In genomic region chr12:5441497-5442236, GRCh38 we compare ENCODE assay signal across 16 cellular contexts. TPM values are rescaled to one million over a fixed set of nuclear protein-coding genes. Genes with fewer than 3 reads are reported as not detected.
A peak's percentile ranks its signal among the peaks of the same experiment; 100 is the strongest.
DNase-seq lines count a peak whose midpoint lies in the region; ATAC-seq and TF ChIP-seq lines count a peak whose summit lies in the region.
"Had no signal": no experiment of that assay in that cellular context is flagged by ENCODE, and none has a peak within 500 bp of the region (broad histone marks: within the 10 kb centered on the region; RNA-seq: fewer than 3 reads in every experiment).

No MANE protein-coding gene starts in this region.

- H3K27me3 ChIP-seq in breast epithelium (peaks cover 0 to 9% of the 10 kb centered on the region in 2 donors), NT2/D1 (ENCODE audit: insufficient read depth, insufficient read length) (peaks cover 12% of the 10 kb centered on the region), fibroblast of lung (ENCODE audit: control insufficient read depth, insufficient read depth, low read length) (no peaks in the 10 kb centered on the region), upper lobe of right lung (peaks cover 9% of the 10 kb centered on the region)
- H3K27me3 ChIP-seq: ovary had no signal

- H3K4me1 Mint-ChIP-seq in MCF 10A (ENCODE audit: insufficient read depth, unreplicated experiment): no peaks in the 10 kb centered on the region
- H3K4me1 Mint-ChIP-seq in activated T-cell treated with anti-CD3 and anti-CD28 coated beads, Interleukin-2, amount 50 U/mL, for 4 hours (ENCODE audit: low read depth): no peaks in the 10 kb centered on the region

- peaks cover 0 to 2% of the 10 kb centered on the region in 2 donors for H3K4me1 ChIP-seq in breast epithelium
- peaks cover 16% of the 10 kb centered on the region for H3K4me1 ChIP-seq in NT2/D1 (ENCODE audit: insufficient read depth, insufficient read length)
- peaks cover 14% of the 10 kb centered on the region for H3K4me1 ChIP-seq in fibroblast of lung (ENCODE audit: control insufficient read depth, extremely low read depth, insufficient read depth, low read length)
- H3K4me1 ChIP-seq in upper lobe of right lung: no peaks in the 10 kb centered on the region
- H3K4me1 ChIP-seq: foreskin keratinocyte, left lung had no signal

- intact Hi-C loops in breast epithelium (cut with DNase I; ENCODE audit: low total_unique reads): loop anchor here (2.0 kb wide), 1 partner anchor 15 kb away; no protein-coding TSS in a partner anchor
- intact Hi-C loops in MCF 10A (cut with micrococcal nuclease): no loop called here
- intact Hi-C loops in upper lobe of right lung (cut with DNase I): loop anchor here (10.0 kb wide), 1 partner anchor 267 kb away; no protein-coding TSS in a partner anchor

- H3K4me3 ChIP-seq in breast epithelium: no peak overlapping the region
- H3K4me3 ChIP-seq in NT2/D1 (ENCODE audit: insufficient read length, low read depth): no peak overlapping the region
- H3K4me3 ChIP-seq in fibroblast of lung (replicated peaks in 1 of 4; ENCODE audit: control extremely low read depth in 1 of 4, insufficient read depth in 1 of 4, low read depth in 3 of 4, low read length in 4 of 4): no peak overlapping the region
- H3K4me3 ChIP-seq in upper lobe of right lung: no peak overlapping the region
- H3K4me3 ChIP-seq: left lung, ovary had no signal

- H3K9ac ChIP-seq in NT2/D1 (ENCODE audit: insufficient read length, low read depth) (no peak overlapping the region), fibroblast of lung (ENCODE audit: insufficient read depth, low read length) (no peak overlapping the region)

- TF ChIP-seq CTCF in breast epithelium (IDR thresholded peaks at IDR 0.05) (no peak), MCF 10A (IDR thresholded peaks at IDR 0.05; ENCODE audit: unreplicated experiment) (no peak), fibroblast of lung (conservative IDR thresholded peaks at IDR 0.05 in 1 of 2, IDR thresholded peaks at IDR 0.05 in 1 of 2; ENCODE audit: low read depth in 1 of 2, low read length in 2 of 2) (no peak), upper lobe of right lung (IDR thresholded peaks at IDR 0.05) (no peak)

- peak in 1 of 2 donors; percentile 80 for DNase-seq in breast epithelium (ENCODE audit: low spot score in 2 of 2)
- DNase-seq in MCF 10A (ENCODE audit: unreplicated experiment): no peak
- DNase-seq in NT2/D1 (ENCODE audit: low read depth, low spot score): peak; percentile 93
- DNase-seq in fibroblast of lung (ENCODE audit: low read depth in 2 of 2): peak in 1 of 2 donors; percentile 83
- no peak for DNase-seq in upper lobe of right lung
- DNase-seq in activated T-cell treated with anti-CD3 and anti-CD28 coated beads, Interleukin-2, amount 50 U/mL, for 4 hours: no peak
- no peak for DNase-seq in substantia nigra (lab: John Stamatoyannopoulos, UW)
- DNase-seq: 8988T; foreskin keratinocyte; GDM1; left lung; ovary; stimulated activated CD4-positive, alpha-beta T cell treated with anti-CD3 and anti-CD28 coated beads, Interleukin-1b, Interleukin-23, amount 100 ng/mL, for 48 hours; stimulated activated naive CD8-positive, alpha-beta T cell treated with anti-CD3 and anti-CD28 coated beads, Interleukin-15, Interleukin-2, amounts not matched to agents 100 U/mL and 50 U/mL, for 24 hours had no signal

- H2AFZ ChIP-seq in fibroblast of lung (ENCODE audit: low read length): no peak overlapping the region

- CTCF ChIA-PET in MCF 10A (lab: Yijun Ruan, JAX): no interaction called here

- H3K4me2 ChIP-seq in fibroblast of lung (ENCODE audit: extremely low read depth, insufficient read depth, low read length): peak overlapping the region; percentile 8

- H3K79me2 ChIP-seq in fibroblast of lung (ENCODE audit: control insufficient read depth, insufficient read depth, low read length): peaks cover 42% of the 10 kb centered on the region

- H3K9me3 Mint-ChIP-seq in MCF 10A (ENCODE audit: unreplicated experiment): peaks cover 54% of the 10 kb centered on the region
- no peaks in the 10 kb centered on the region for H3K9me3 Mint-ChIP-seq in activated T-cell treated with anti-CD3 and anti-CD28 coated beads, Interleukin-2, amount 50 U/mL, for 4 hours

- H3K27ac ChIP-seq in breast epithelium (peak overlapping the region; percentile 12 to 63), fibroblast of lung (ENCODE audit: insufficient read depth, low read length) (no peak overlapping the region), upper lobe of right lung (no peak overlapping the region), substantia nigra (ENCODE audit: low read depth, low read length, poor library complexity, severe bottlenecking) (no peak overlapping the region)
- H3K27ac ChIP-seq: foreskin keratinocyte, left lung, ovary had no signal

- no peak for TF ChIP-seq POLR2A in breast epithelium (IDR thresholded peaks at IDR 0.05)

- BruUV-seq in MCF 10A (replicated peaks; lab: Mats Ljungman, UMichigan): no TSS peak

- H3K36me3 Mint-ChIP-seq in MCF 10A (ENCODE audit: insufficient read depth, unreplicated experiment): no peaks in the 10 kb centered on the region
- no peaks in the 10 kb centered on the region for H3K36me3 Mint-ChIP-seq in activated T-cell treated with anti-CD3 and anti-CD28 coated beads, Interleukin-2, amount 50 U/mL, for 4 hours (ENCODE audit: insufficient read depth)

- no peak overlapping the region for H3K4me3 Mint-ChIP-seq in MCF 10A (ENCODE audit: unreplicated experiment)
- no peak overlapping the region for H3K4me3 Mint-ChIP-seq in activated T-cell treated with anti-CD3 and anti-CD28 coated beads, Interleukin-2, amount 50 U/mL, for 4 hours

- no peak overlapping the region for H3K27ac Mint-ChIP-seq in MCF 10A (ENCODE audit: low read depth, unreplicated experiment)

- no peaks in the 10 kb centered on the region for H4K20me1 ChIP-seq in fibroblast of lung (ENCODE audit: control insufficient read depth, extremely low read depth, insufficient read depth, low read length)

- H3K27me3 Mint-ChIP-seq in MCF 10A (ENCODE audit: insufficient read depth, unreplicated experiment): no peaks in the 10 kb centered on the region
- H3K27me3 Mint-ChIP-seq in activated T-cell treated with anti-CD3 and anti-CD28 coated beads, Interleukin-2, amount 50 U/mL, for 4 hours (ENCODE audit: low read depth): peaks cover 17% of the 10 kb centered on the region

- ATAC-seq in upper lobe of right lung (peak; percentile 35), HG03280 (IDR thresholded peaks at IDR 0.05; ENCODE audit: unreplicated experiment) (no peak)
- ATAC-seq in activated T-cell treated with anti-CD3 and anti-CD28 coated beads, Interleukin-2, amount 50 U/mL, for 4 hours: no peak
- ATAC-seq: activated CD4-positive, CD25-positive, alpha-beta regulatory T cell treated with anti-CD3 and anti-CD28 coated beads, Interleukin-2, amount 50 U/mL, for 24 hours; stimulated activated naive CD8-positive, alpha-beta T cell treated with anti-CD3 and anti-CD28 coated beads, Interleukin-15, Interleukin-2, amounts not matched to agents 100 U/mL and 50 U/mL, for 24 hours had no signal

- H3K36me3 ChIP-seq in breast epithelium (no peaks in the 10 kb centered on the region), NT2/D1 (ENCODE audit: insufficient read depth, insufficient read length, low read length) (peaks cover 13% of the 10 kb centered on the region), fibroblast of lung (ENCODE audit: control insufficient read depth, insufficient read depth, low read length) (no peaks in the 10 kb centered on the region), upper lobe of right lung (no peaks in the 10 kb centered on the region)
- H3K36me3 ChIP-seq: left lung, ovary had no signal

- H3K9me3 ChIP-seq in breast epithelium (no peaks in the 10 kb centered on the region), NT2/D1 (ENCODE audit: insufficient read depth, low read length) (peaks cover 11% of the 10 kb centered on the region; the same call in 1 of the 2 replicates), fibroblast of lung (ENCODE audit: control insufficient read depth, insufficient read depth, low read depth, low read length) (no peaks in the 10 kb centered on the region), upper lobe of right lung (no peaks in the 10 kb centered on the region)
- H3K9me3 ChIP-seq: left lung, ovary had no signal

- POLR2A ChIA-PET in MCF 10A (lab: Yijun Ruan, JAX): no interaction called here

RNA-seq across cellular contexts. Expression of gene NTF3, which starts 9.8 kb away (rescaled TPM):
- total RNA-seq in breast epithelium (1 to 10 TPM in 1 of 3 donors, under 1 TPM in 1, not detected in 1; 0.88 to 1.3 TPM), MCF 10A (2022) (not detected in 2 replicates), fibroblast of lung (1.5 and 5.9 TPM in 2 replicates), upper lobe of right lung (0.93 TPM)
- 11.2 and 12.5 TPM in 2 replicates for polyA plus RNA-seq in fibroblast of lung
- polyA plus RNA-seq in fibroblast of lung (2012): 9.5 and 10.2 TPM in 2 replicates
- polyA minus RNA-seq in fibroblast of lung (ENCODE audit: low replicate concordance): 13.3 and 14.7 TPM in 2 replicates
- total RNA-seq in activated T-cell treated with anti-CD3 and anti-CD28 coated beads, Interleukin-2, amount 50 U/mL, for 4 hours: not detected
- total RNA-seq: foreskin keratinocyte had no signal
- polyA plus RNA-seq: foreskin keratinocyte had no signal

Comparison
In these comparisons a context has a peak if more than half of its experiments do, and no peak if none do; other contexts are left out.
1. H3K27ac ChIP-seq: peak in breast epithelium (2 of 2); none in fibroblast of lung (single experiment), upper lobe of right lung (single experiment) and substantia nigra (single experiment).